1 cellular context compared by ENCODE assay signal in genomic region chr10:91251430-91252056, GRCh38.
TF ChIP-seq lines count a peak whose summit lies in the region.

No MANE protein-coding gene starts in this region.

TF ChIP-seq in GM12878, 131 proteins besides CTCF, POLR2A, EP300 and RAD21 (continued from another document):
- TF ChIP-seq, protein P1, sequence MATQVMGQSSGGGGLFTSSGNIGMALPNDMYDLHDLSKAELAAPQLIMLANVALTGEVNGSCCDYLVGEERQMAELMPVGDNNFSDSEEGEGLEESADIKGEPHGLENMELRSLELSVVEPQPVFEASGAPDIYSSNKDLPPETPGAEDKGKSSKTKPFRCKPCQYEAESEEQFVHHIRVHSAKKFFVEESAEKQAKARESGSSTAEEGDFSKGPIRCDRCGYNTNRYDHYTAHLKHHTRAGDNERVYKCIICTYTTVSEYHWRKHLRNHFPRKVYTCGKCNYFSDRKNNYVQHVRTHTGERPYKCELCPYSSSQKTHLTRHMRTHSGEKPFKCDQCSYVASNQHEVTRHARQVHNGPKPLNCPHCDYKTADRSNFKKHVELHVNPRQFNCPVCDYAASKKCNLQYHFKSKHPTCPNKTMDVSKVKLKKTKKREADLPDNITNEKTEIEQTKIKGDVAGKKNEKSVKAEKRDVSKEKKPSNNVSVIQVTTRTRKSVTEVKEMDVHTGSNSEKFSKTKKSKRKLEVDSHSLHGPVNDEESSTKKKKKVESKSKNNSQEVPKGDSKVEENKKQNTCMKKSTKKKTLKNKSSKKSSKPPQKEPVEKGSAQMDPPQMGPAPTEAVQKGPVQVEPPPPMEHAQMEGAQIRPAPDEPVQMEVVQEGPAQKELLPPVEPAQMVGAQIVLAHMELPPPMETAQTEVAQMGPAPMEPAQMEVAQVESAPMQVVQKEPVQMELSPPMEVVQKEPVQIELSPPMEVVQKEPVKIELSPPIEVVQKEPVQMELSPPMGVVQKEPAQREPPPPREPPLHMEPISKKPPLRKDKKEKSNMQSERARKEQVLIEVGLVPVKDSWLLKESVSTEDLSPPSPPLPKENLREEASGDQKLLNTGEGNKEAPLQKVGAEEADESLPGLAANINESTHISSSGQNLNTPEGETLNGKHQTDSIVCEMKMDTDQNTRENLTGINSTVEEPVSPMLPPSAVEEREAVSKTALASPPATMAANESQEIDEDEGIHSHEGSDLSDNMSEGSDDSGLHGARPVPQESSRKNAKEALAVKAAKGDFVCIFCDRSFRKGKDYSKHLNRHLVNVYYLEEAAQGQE (IDR thresholded peaks at IDR 0.05; ENCODE audit: low read depth, low read length) = no peak
- TF ChIP-seq IRF4 (IDR thresholded peaks at IDR 0.05; ENCODE audit: low read depth, low read length) (peak; percentile 53; the same call in 1 of the 2 replicates), STAT3 (IDR thresholded peaks at IDR 0.05; ENCODE audit: low read depth, low read length) (0 out of 2 replicates have a peak, but pooled peaks have one; percentile 33), BCLAF1 (IDR thresholded peaks at IDR 0.05) (no peak), SMC3 (IDR thresholded peaks at IDR 0.05; ENCODE audit: borderline replicate concordance, low read length) (peak; percentile 99), KDM1A (IDR thresholded peaks at IDR 0.05; ENCODE audit: borderline replicate concordance) (no peak), YY1 (IDR thresholded peaks at IDR 0.05; ENCODE audit: low read depth, low read length) (peak; percentile 43; the same call in 1 of the 2 replicates)
